Comparison of ENCODE assay signal across 10 cellular contexts in the genomic region with DNA sequence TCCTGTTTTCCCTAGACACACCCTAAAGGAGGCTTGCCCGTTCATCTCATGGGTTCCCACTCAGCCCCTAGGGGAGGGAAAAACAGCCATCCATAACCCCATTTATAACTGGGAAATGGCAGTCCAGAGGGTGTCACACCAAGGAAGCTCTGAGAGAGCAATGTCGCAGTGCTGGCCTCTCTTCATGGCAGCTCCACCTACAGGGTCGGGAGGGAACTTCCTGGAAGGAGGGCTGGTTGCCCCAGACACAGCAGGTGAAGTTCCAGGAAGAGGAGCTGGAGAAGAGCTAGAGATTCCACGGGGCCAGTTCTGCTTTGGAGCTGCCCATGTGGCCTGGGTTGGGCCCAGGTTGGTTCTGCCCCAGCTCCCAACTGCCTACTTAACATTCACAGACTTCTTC. TPM values are rescaled to one million over a fixed set of nuclear protein-coding genes. Genes with fewer than 3 reads are reported as not detected.
A peak's percentile ranks its signal among the peaks of the same experiment; 100 is the strongest.
DNase-seq lines count a peak whose midpoint lies in the region; ATAC-seq, FAIRE-seq and TF ChIP-seq lines count a peak whose summit lies in the region.
"Had no signal": no experiment of that assay in that cellular context is flagged by ENCODE, and none has a peak within 500 bp of the region (broad histone marks: within the 10 kb centered on the region; RNA-seq: fewer than 3 reads in every experiment).

No MANE protein-coding gene starts in this region.

- dilution Hi-C loops in endothelial cell of umbilical vein (cut with MboI; ENCODE audit: extremely low pct_ligation_motif_present, low sequenced_read_pairs): no loop called here

- no peaks in the 10 kb centered on the region for H3K36me3 Mint-ChIP-seq in MCF 10A (ENCODE audit: insufficient read depth, unreplicated experiment)

- H3K79me2 ChIP-seq in endothelial cell of umbilical vein (ENCODE audit: control insufficient read depth, insufficient read depth, low read length): no peaks in the 10 kb centered on the region

- BruUV-seq in MCF 10A (replicated peaks; lab: Mats Ljungman, UMichigan) (no TSS peak), endothelial cell of umbilical vein (replicated peaks; lab: Mats Ljungman, UMichigan) (no TSS peak)

- DNase-seq in MCF 10A (ENCODE audit: unreplicated experiment): peak; percentile 27
- no peak for DNase-seq in breast epithelium (ENCODE audit: low spot score in 2 of 2)
- peak; percentile 15 for DNase-seq in NCI-H460 (ENCODE audit: extremely low read depth, low read depth)
- no peak for DNase-seq in endothelial cell of umbilical vein (ENCODE audit: low read depth, low spot score)
- DNase-seq in transverse colon: peak; percentile 55
- DNase-seq in NCI-H1092 (lab: John Stamatoyannopoulos, UW): no peak
- DNase-seq: activated naive CD8-positive, alpha-beta T cell treated with anti-CD3 and anti-CD28 coated beads, Interleukin-2, amount 50 U/mL, for 24 hours had no signal

- intact Hi-C loops in MCF 10A (cut with micrococcal nuclease): loop anchor here (5.0 kb wide), 1 partner anchor 222 kb away; no protein-coding TSS in a partner anchor
- intact Hi-C loops in breast epithelium (cut with DNase I; ENCODE audit: low total_unique reads): no loop called here
- intact Hi-C loops in endothelial cell of umbilical vein (cut with micrococcal nuclease): no loop called here
- intact Hi-C loops in transverse colon (cut with DNase I; ENCODE audit: low total_unique reads): no loop called here

- peaks cover 0 to 43% of the 10 kb centered on the region in 2 donors for H3K27me3 ChIP-seq in breast epithelium
- peaks cover 3 to 5% of the 10 kb centered on the region in 2 experiments for H3K27me3 ChIP-seq in endothelial cell of umbilical vein (ENCODE audit: control insufficient read depth in 2 of 2, insufficient read depth in 2 of 2, low read length in 2 of 2)
- no peaks in the 10 kb centered on the region for H3K27me3 ChIP-seq in transverse colon

- H3K36me3 ChIP-seq in breast epithelium (no peaks in the 10 kb centered on the region), endothelial cell of umbilical vein (ENCODE audit: control insufficient read depth in 2 of 2, extremely low read depth in 1 of 2, insufficient read depth in 2 of 2, low read length in 2 of 2) (no peaks in the 10 kb centered on the region), transverse colon (no peaks in the 10 kb centered on the region)

- ATAC-seq in GM19463 (IDR thresholded peaks at IDR 0.05; ENCODE audit: unreplicated experiment) (no peak), GM21717 (IDR thresholded peaks at IDR 0.05; ENCODE audit: unreplicated experiment) (no peak)
- ATAC-seq: activated naive CD8-positive, alpha-beta T cell treated with anti-CD3 and anti-CD28 coated beads, Interleukin-2, amount 50 U/mL, for 24 hours had no signal

- H3K27me3 Mint-ChIP-seq in MCF 10A (ENCODE audit: insufficient read depth, unreplicated experiment): peaks cover 79% of the 10 kb centered on the region

- no peaks in the 10 kb centered on the region for H3K4me1 Mint-ChIP-seq in MCF 10A (ENCODE audit: insufficient read depth, unreplicated experiment)
- H3K4me1 Mint-ChIP-seq: activated naive CD8-positive, alpha-beta T cell treated with anti-CD3 and anti-CD28 coated beads, Interleukin-2, amount 50 U/mL, for 24 hours had no signal

- no peaks in the 10 kb centered on the region for H3K4me1 ChIP-seq in breast epithelium
- H3K4me1 ChIP-seq in endothelial cell of umbilical vein (ENCODE audit: control insufficient read depth, extremely low read depth, insufficient read depth, low read length): no peaks in the 10 kb centered on the region
- peaks cover 0 to 13% (median 4%) of the 10 kb centered on the region in 4 donors for H3K4me1 ChIP-seq in transverse colon

- H3K9me3 Mint-ChIP-seq in MCF 10A (ENCODE audit: unreplicated experiment): no peaks in the 10 kb centered on the region
- H3K9me3 Mint-ChIP-seq: activated naive CD8-positive, alpha-beta T cell treated with anti-CD3 and anti-CD28 coated beads, Interleukin-2, amount 50 U/mL, for 24 hours had no signal

- POLR2A ChIA-PET in MCF 10A (lab: Yijun Ruan, JAX) (no interaction called here), endothelial cell of umbilical vein (lab: Charles Lee) (no interaction called here)

- H3K27ac Mint-ChIP-seq in MCF 10A (ENCODE audit: low read depth, unreplicated experiment): no peak overlapping the region
- H3K27ac Mint-ChIP-seq: activated naive CD8-positive, alpha-beta T cell treated with anti-CD3 and anti-CD28 coated beads, Interleukin-2, amount 50 U/mL, for 24 hours had no signal

- H3K9me3 ChIP-seq in breast epithelium: no peaks in the 10 kb centered on the region
- H3K9me3 ChIP-seq in endothelial cell of umbilical vein (replicated peaks; ENCODE audit: control insufficient read depth, insufficient read depth, low read length): no peaks in the 10 kb centered on the region
- H3K9me3 ChIP-seq in transverse colon: peaks cover 0 to 4% of the 10 kb centered on the region in 2 donors

- no peak overlapping the region for H3K9ac ChIP-seq in endothelial cell of umbilical vein (replicated peaks; ENCODE audit: extremely low read depth, insufficient read depth, low read length)

- FAIRE-seq in endothelial cell of umbilical vein (lab: Jason Lieb, UNC): no peak

- no peaks in the 10 kb centered on the region for H4K20me1 ChIP-seq in endothelial cell of umbilical vein (replicated peaks; ENCODE audit: control insufficient read depth, extremely low read depth, insufficient read depth, low read length)

- H3K4me3 ChIP-seq in breast epithelium (no peak overlapping the region), endothelial cell of umbilical vein (replicated peaks in 1 of 3; ENCODE audit: insufficient read depth in 1 of 3, low read depth in 1 of 3, low read length in 3 of 3) (no peak overlapping the region), transverse colon (no peak overlapping the region)

- TF ChIP-seq EP300 in transverse colon (IDR thresholded peaks at IDR 0.05; ENCODE audit: low read depth): no peak

- CTCF ChIA-PET in MCF 10A (lab: Yijun Ruan, JAX) (interaction anchor here (0.9 to 1.0 kb wide), 2 partner anchors 12 to 166 kb away, joined by 3 to 5 read pairs; no protein-coding TSS in a partner anchor), endothelial cell of umbilical vein (lab: Charles Lee) (interaction anchor here (0.9 to 3.8 kb wide), 2 partner anchors 21 to 166 kb away, joined by 3 to 16 read pairs; partner anchors contain the start of gene LINGO1)

- in situ Hi-C loops in transverse colon (cut with MboI; ENCODE audit: low pct_ligation_motif_present in 1 of 4, low pct_unique_long_range_greater_than_20kb in 1 of 4, low sequenced_read_pairs in 3 of 4): no loop called here

- peak; percentile 24 for TF ChIP-seq CTCF in MCF 10A (IDR thresholded peaks at IDR 0.05; ENCODE audit: unreplicated experiment)
- TF ChIP-seq CTCF in breast epithelium (IDR thresholded peaks at IDR 0.05): no peak
- peak; percentile 8 to 23 for TF ChIP-seq CTCF in endothelial cell of umbilical vein (IDR thresholded peaks at IDR 0.05; ENCODE audit: extremely low read depth in 1 of 2, insufficient read depth in 1 of 2, low read depth in 1 of 2, low read length in 2 of 2)
- TF ChIP-seq CTCF in transverse colon (IDR thresholded peaks at IDR 0.05): peak; percentile 22 to 62 (median 52)

- H3K27ac ChIP-seq in breast epithelium: no peak overlapping the region
- no peak overlapping the region for H3K27ac ChIP-seq in endothelial cell of umbilical vein (ENCODE audit: insufficient read depth, low read depth, low read length)
- H3K27ac ChIP-seq in transverse colon: no peak overlapping the region

- no peak overlapping the region for H3K4me2 ChIP-seq in endothelial cell of umbilical vein (ENCODE audit: insufficient read depth, low read length)

- TF ChIP-seq POLR2A in breast epithelium (IDR thresholded peaks at IDR 0.05) (no peak), endothelial cell of umbilical vein (IDR thresholded peaks at IDR 0.05; ENCODE audit: low read depth, low read length) (no peak), transverse colon (IDR thresholded peaks at IDR 0.05) (no peak)

- H3K9me1 ChIP-seq in endothelial cell of umbilical vein (replicated peaks; ENCODE audit: control insufficient read depth, extremely low read depth, insufficient read depth, low read length): no peaks in the 10 kb centered on the region

- no peak overlapping the region for H2AFZ ChIP-seq in endothelial cell of umbilical vein (ENCODE audit: low read depth, low read length)

- 11% methylated on average over 4 of the region's 4 CpGs; no CpG with 5 or more reads in 1 of the 2 donors for WGBS in transverse colon (ENCODE audit: low coverage in 1 of 2), 2 donors

- H3K4me3 Mint-ChIP-seq in MCF 10A (ENCODE audit: unreplicated experiment): no peak overlapping the region
- H3K4me3 Mint-ChIP-seq: activated naive CD8-positive, alpha-beta T cell treated with anti-CD3 and anti-CD28 coated beads, Interleukin-2, amount 50 U/mL, for 24 hours had no signal

TF ChIP-seq in endothelial cell of umbilical vein, 7 proteins besides CTCF, POLR2A, EP300 and RAD21:
- TF ChIP-seq FOS (IDR thresholded peaks at IDR 0.05; ENCODE audit: borderline replicate concordance, insufficient read depth, low read length): no peak
- TF ChIP-seq JUN (IDR thresholded peaks at IDR 0.05; ENCODE audit: borderline replicate concordance, insufficient read depth, insufficient read length, low read depth): no peak
- no peak for TF ChIP-seq GATA2 (IDR thresholded peaks at IDR 0.05; ENCODE audit: insufficient read depth, insufficient read length, low read depth, low read length)
- TF ChIP-seq POLR2AphosphoS5 (IDR thresholded peaks at IDR 0.05; ENCODE audit: insufficient read depth, low read depth, low read length): no peak

RNA-seq across cellular contexts. Expression of gene LINGO1, which starts 22.3 kb away (rescaled TPM):
- not detected in 2 replicates for total RNA-seq in MCF 10A (2022)
- 1 to 10 TPM in 2 of 3 donors, not detected in 1; 1.2 to 1.6 TPM for total RNA-seq in breast epithelium
- 0.14 and 0.52 TPM in 2 replicates for total RNA-seq in NCI-H460 (2014; rRNA removed; shearing (Covaris generic))
- not detected in 2 replicates for polyA plus RNA-seq in NCI-H460 (2014; cell fraction: nucleus; rRNA removed)
- 0.32 and 0.33 TPM in 2 replicates for total RNA-seq in endothelial cell of umbilical vein
- polyA plus RNA-seq in endothelial cell of umbilical vein: 0.15 and 0.30 TPM in 2 replicates
- 0.18 and 0.21 TPM in 2 replicates for polyA plus RNA-seq in endothelial cell of umbilical vein (2011; cell fraction: cytosol; rRNA removed)
- not detected in 2 replicates for polyA plus RNA-seq in endothelial cell of umbilical vein (2011; cell fraction: nucleus; rRNA removed)
- polyA plus RNA-seq in endothelial cell of umbilical vein (2012): 0.99 and 2.0 TPM in 2 replicates
- polyA minus RNA-seq in endothelial cell of umbilical vein: 0.25 and 0.70 TPM in 2 replicates
- polyA minus RNA-seq in endothelial cell of umbilical vein (2011; cell fraction: cytosol; rRNA and poly(A)+ RNA removed): not detected
- polyA minus RNA-seq in endothelial cell of umbilical vein (2011; cell fraction: nucleus; rRNA and poly(A)+ RNA removed): not detected in 2 replicates
- under 1 TPM in 2 of 4 donors, not detected in 2; 0.27 to 0.95 TPM for total RNA-seq in transverse colon
- total RNA-seq: T-helper 1 cell treated with Interleukin-12 subunit alpha and Interleukin-12 subunit beta and Interleukin-4 antibody, amounts not matched to agents 30 ng/mL and 1 ng/mL, for 36 hours had no signal

Comparison
In these comparisons a context has a peak if more than half of its experiments do, and no peak if none do; other contexts are left out.
1. DNase-seq: peak in MCF 10A (single experiment), NCI-H460 (single experiment) and transverse colon (single experiment); none in breast epithelium (0 of 2), endothelial cell of umbilical vein (single experiment) and NCI-H1092 (single experiment).
2. CTCF ChIP-seq: peak in MCF 10A (single experiment), endothelial cell of umbilical vein (2 of 2) and transverse colon (5 of 5); none in breast epithelium (0 of 3).